In genomic region chr10:5873515-5873995, GRCh38 we compare ENCODE assay signal across 8 cellular contexts. TPM values are rescaled to one million over a fixed set of nuclear protein-coding genes. Genes with fewer than 3 reads are reported as not detected.
A peak's percentile ranks its signal among the peaks of the same experiment; 100 is the strongest.
DNase-seq lines count a peak whose midpoint lies in the region; ATAC-seq, FAIRE-seq and TF ChIP-seq lines count a peak whose summit lies in the region.

No MANE protein-coding gene starts in this region.

- H3K4me3 ChIP-seq in Caco-2 (ENCODE audit: low read depth, low read length) (no peak overlapping the region), fibroblast of pulmonary artery (replicated peaks; ENCODE audit: low read depth, low read length) (no peak overlapping the region), thyroid gland (replicated peaks in 1 of 3) (no peak overlapping the region)

- ATAC-seq in GM19455 (IDR thresholded peaks at IDR 0.05; ENCODE audit: unreplicated experiment), result peak; percentile 95

- WGBS in thyroid gland, 2 donors, result 54 to 55% methylated on average over 9 of the region's 9 CpGs

- no peak for TF ChIP-seq POLR2A in thyroid gland (IDR thresholded peaks at IDR 0.05)

- POLR2A ChIA-PET in Caco-2 (lab: Charles Lee), result interaction anchor here (0.7 to 1.0 kb wide), 3 partner anchors 16 to 427 kb away, joined by 3 to 7 read pairs (median 3); partner anchors contain the start of genes ANKRD16 and FBH1

- H3K27me3 ChIP-seq in Caco-2 (replicated peaks; ENCODE audit: control insufficient read depth, insufficient read depth, low read length) (no peaks in the 10 kb centered on the region), thyroid gland (no peaks in the 10 kb centered on the region)

- H3K36me3 Mint-ChIP-seq in Caco-2 (ENCODE audit: insufficient read depth, unreplicated experiment), result peaks cover 23% of the 10 kb centered on the region

- H3K4me1 ChIP-seq in Caco-2, result no peaks in the 10 kb centered on the region
- peaks cover 0 to 14% of the 10 kb centered on the region in 2 donors for H3K4me1 ChIP-seq in thyroid gland

- CTCF ChIA-PET in Caco-2 (lab: Charles Lee), result interaction anchor here (0.5 to 1.5 kb wide), 4 partner anchors 60 to 542 kb away, joined by 3 to 7 read pairs (median 6); partner anchors contain the start of gene GDI2

- peaks cover 5% of the 10 kb centered on the region for H3K9me3 Mint-ChIP-seq in Caco-2 (ENCODE audit: unreplicated experiment)

- BruUV-seq in Caco-2 (replicated peaks; lab: Mats Ljungman, UMichigan), result no TSS peak

- intact Hi-C loops in Caco-2 (cut with micrococcal nuclease; ENCODE audit: unreplicated experiment), result loop anchor here (1.0 to 5.0 kb wide), 4 partner anchors 60 to 431 kb away; partner anchors contain the start of genes GDI2 and TASOR2
- intact Hi-C loops in thyroid gland (cut with DNase I), result loop anchor here (5.0 to 10.0 kb wide), 5 partner anchors 61 to 1049 kb away; partner anchors contain the start of genes AKR1E2, ASB13 and GDI2

- FAIRE-seq in RCC 7860 (lab: Jason Lieb, UNC), result peak; percentile 74

- H3K9me3 ChIP-seq in Caco-2, result peaks cover 2% of the 10 kb centered on the region
- H3K9me3 ChIP-seq in thyroid gland, result no peaks in the 10 kb centered on the region

- no peak overlapping the region for H3K27ac ChIP-seq in thyroid gland

- H3K36me3 ChIP-seq in Caco-2 (ENCODE audit: control insufficient read depth, insufficient read depth, low read length) (peaks cover 5% of the 10 kb centered on the region; the same call in 1 of the 2 replicates), thyroid gland (peaks cover 0 to 12% of the 10 kb centered on the region in 2 donors)

- no peak overlapping the region for H3K27ac Mint-ChIP-seq in Caco-2 (ENCODE audit: unreplicated experiment)

- peak; percentile 65 to 82 for DNase-seq in Caco-2
- DNase-seq in HT-29 (ENCODE audit: low spot score), result peak; percentile 91
- peak; percentile 58 for DNase-seq in RCC 7860 (ENCODE audit: low spot score)
- DNase-seq in activated T-helper 1 cell treated with Interleukin-2 at 50 U/mL for 16 hours (ENCODE audit: low read depth), result peak; percentile 37
- DNase-seq in fibroblast of pulmonary artery (ENCODE audit: low read depth), result peak; percentile 86
- peak; percentile 27 for DNase-seq in non-pigmented ciliary epithelial cell (ENCODE audit: low read depth)
- DNase-seq in thyroid gland, result peak; percentile 61 to 70

- H3K27me3 Mint-ChIP-seq in Caco-2 (ENCODE audit: insufficient read depth, unreplicated experiment), result no peaks in the 10 kb centered on the region

- TF ChIP-seq CTCF in Caco-2 (IDR thresholded peaks at IDR 0.05; ENCODE audit: insufficient read depth in 1 of 2, low read depth in 1 of 2, low read length in 1 of 2, severe bottlenecking in 1 of 2, unreplicated experiment in 1 of 2), result peak; percentile 65 to 79
- peak; percentile 68 for TF ChIP-seq CTCF in fibroblast of pulmonary artery (IDR thresholded peaks at IDR 0.05; ENCODE audit: low read length, missing control alignments)
- peak; percentile 63 to 78 (median 71) for TF ChIP-seq CTCF in thyroid gland (IDR thresholded peaks at IDR 0.05)

- no peak overlapping the region for H3K4me3 Mint-ChIP-seq in Caco-2 (ENCODE audit: unreplicated experiment)

- no peaks in the 10 kb centered on the region for H3K4me1 Mint-ChIP-seq in Caco-2 (ENCODE audit: low read depth, unreplicated experiment)

RNA-seq across cellular contexts. Expression of gene ANKRD16, which starts 16.1 kb away (rescaled TPM):
- total RNA-seq in Caco-2 (2022), result 17.4 and 20.2 TPM in 2 replicates
- 8.7 and 12.7 TPM in 2 replicates for total RNA-seq in HT-29 (2014; rRNA removed; shearing (Covaris generic))
- 10 to 100 TPM in 3 of 4 donors, 1 to 10 TPM in 1; 8.0 to 19.8 (median 13.1) TPM for total RNA-seq in thyroid gland

RNA-seq across cellular contexts. Expression of gene FBH1, which starts 16.5 kb away (rescaled TPM):
- total RNA-seq in Caco-2 (2022), result 83.3 and 96.1 TPM in 2 replicates
- total RNA-seq in HT-29 (2014; rRNA removed; shearing (Covaris generic)), result 63.0 and 85.9 TPM in 2 replicates
- total RNA-seq in thyroid gland, result 100 to 1,000 TPM in 1 of 4 donors, 10 to 100 TPM in 3; 88.3 to 100 (median 94.8) TPM

Comparison
In these comparisons a context has a peak if more than half of its experiments do, and no peak if none do; other contexts are left out.
1. DNase-seq: peak in every context shown above with its lines; median percentile 91 in HT-29; 86 in fibroblast of pulmonary artery; 74 in Caco-2; 66 in thyroid gland; 58 in RCC 7860; 37 in activated T-helper 1 cell treated with Interleukin-2 at 50 U/mL for 16 hours; 27 in non-pigmented ciliary epithelial cell.